Comparison of ENCODE assay signal across 21 cellular contexts in the genomic region with DNA sequence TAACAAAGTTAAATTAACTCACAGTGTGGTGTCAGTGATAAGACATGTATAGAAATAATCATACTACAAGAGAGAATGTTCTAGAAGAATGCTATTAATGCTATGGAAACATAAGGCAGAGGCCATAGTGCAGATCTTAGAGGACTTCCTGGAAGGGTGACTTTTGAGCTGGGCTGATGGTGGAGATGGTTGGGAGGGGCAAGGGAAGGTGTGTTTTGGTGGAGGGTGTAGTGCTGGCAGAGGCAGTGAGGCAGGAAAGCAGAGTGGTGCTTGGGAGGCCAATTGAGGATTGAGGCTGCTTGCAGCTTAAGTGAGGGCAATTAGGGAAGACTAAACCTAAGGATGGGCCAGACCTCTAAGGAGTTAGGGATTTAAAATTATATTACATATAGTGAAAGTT. TPM values are rescaled to one million over a fixed set of nuclear protein-coding genes. Genes with fewer than 3 reads are reported as not detected.
A peak's percentile ranks its signal among the peaks of the same experiment; 100 is the strongest.
DNase-seq lines count a peak whose midpoint lies in the region; ATAC-seq and TF ChIP-seq lines count a peak whose summit lies in the region.
"Had no signal": no experiment of that assay in that cellular context is flagged by ENCODE, and none has a peak within 500 bp of the region (broad histone marks: within the 10 kb centered on the region; RNA-seq: fewer than 3 reads in every experiment).

No MANE protein-coding gene starts in this region.

- H3K9ac ChIP-seq in SK-N-MC (ENCODE audit: insufficient read length) (no peak overlapping the region), endodermal cell (ENCODE audit: extremely low read depth, low read length, poor library complexity, severe bottlenecking) (no peak overlapping the region)
- H3K9ac ChIP-seq: BLaER1 had no signal

- peak overlapping the region; percentile 79 for H3K27ac Mint-ChIP-seq in activated naive CD8-positive, alpha-beta T cell treated with anti-CD3 and anti-CD28 coated beads, Interleukin-2, amount 10 ng/mL, durations not matched to agents 7 days and 5 days
- no peak overlapping the region for H3K27ac Mint-ChIP-seq in activated naive CD8-positive, alpha-beta T cell treated with anti-CD3 and anti-CD28 coated beads for 36 hours
- H3K27ac Mint-ChIP-seq in endodermal cell, result no peak overlapping the region
- H3K27ac Mint-ChIP-seq: activated T-helper 2 cell treated with anti-CD3 and anti-CD28 coated beads, Interferon-gamma antibody, Interleukin-2, Interleukin-4, amounts not matched to agents 10 μg/mL and 5 μg/mL and 100 μg/mL, durations not matched to agents 14 hours and 24 hours and 36 hours had no signal

- H3K4me3 Mint-ChIP-seq in activated naive CD8-positive, alpha-beta T cell treated with anti-CD3 and anti-CD28 coated beads, Interleukin-2, amount 10 ng/mL, durations not matched to agents 7 days and 5 days, result no peak overlapping the region
- no peak overlapping the region for H3K4me3 Mint-ChIP-seq in activated naive CD8-positive, alpha-beta T cell treated with anti-CD3 and anti-CD28 coated beads for 36 hours
- H3K4me3 Mint-ChIP-seq in endodermal cell, result no peak overlapping the region
- H3K4me3 Mint-ChIP-seq: activated naive CD8-positive, alpha-beta T cell had no signal

- no peaks in the 10 kb centered on the region for H3K27me3 ChIP-seq in endodermal cell (ENCODE audit: control insufficient read depth, insufficient read depth, low read length, poor library complexity, severe bottlenecking)
- H3K27me3 ChIP-seq: ascending aorta, BLaER1, cardiac muscle cell, colonic mucosa, SJCRH30 had no signal

- H3K4me1 ChIP-seq in endodermal cell (ENCODE audit: control insufficient read depth, insufficient read depth, low read length), result no peaks in the 10 kb centered on the region
- H3K4me1 ChIP-seq: ascending aorta, colonic mucosa, SJCRH30 had no signal

- no peaks in the 10 kb centered on the region for H3K36me3 ChIP-seq in SK-N-MC (ENCODE audit: insufficient read depth, low read length)
- H3K36me3 ChIP-seq in endodermal cell (ENCODE audit: control insufficient read depth, insufficient read depth, low read length), result no peaks in the 10 kb centered on the region
- H3K36me3 ChIP-seq: ascending aorta, BLaER1, cardiac muscle cell, colonic mucosa, SJCRH30 had no signal

- H3K4me3 ChIP-seq in SK-N-MC, result no peak overlapping the region
- H3K4me3 ChIP-seq in endodermal cell (ENCODE audit: low read length), result no peak overlapping the region
- H3K4me3 ChIP-seq: ascending aorta, BLaER1, cardiac muscle cell, colonic mucosa, SJCRH30 had no signal

- POLR2A ChIA-PET in activated naive CD8-positive, alpha-beta T cell treated with anti-CD3 and anti-CD28 coated beads, Interleukin-2, amount 10 ng/mL, durations not matched to agents 7 days and 5 days (lab: Charles Lee), result no interaction called here

- H3K36me3 Mint-ChIP-seq in activated naive CD8-positive, alpha-beta T cell treated with anti-CD3 and anti-CD28 coated beads, Interleukin-2, amount 10 ng/mL, durations not matched to agents 7 days and 5 days, result no peaks in the 10 kb centered on the region
- no peaks in the 10 kb centered on the region for H3K36me3 Mint-ChIP-seq in activated naive CD8-positive, alpha-beta T cell treated with anti-CD3 and anti-CD28 coated beads for 36 hours
- H3K36me3 Mint-ChIP-seq in endodermal cell (ENCODE audit: low read depth), result no peaks in the 10 kb centered on the region
- H3K36me3 Mint-ChIP-seq: activated naive CD8-positive, alpha-beta T cell had no signal

- ATAC-seq in activated naive CD8-positive, alpha-beta T cell treated with anti-CD3 and anti-CD28 coated beads, Interleukin-2, amount 10 ng/mL, durations not matched to agents 7 days and 5 days (ENCODE audit: low read depth), result no peak
- no peak for ATAC-seq in GM19463 (IDR thresholded peaks at IDR 0.05; ENCODE audit: unreplicated experiment)
- ATAC-seq in HG02884 (IDR thresholded peaks at IDR 0.05; ENCODE audit: unreplicated experiment), result no peak

- peaks cover 38% of the 10 kb centered on the region for H3K4me1 Mint-ChIP-seq in activated naive CD8-positive, alpha-beta T cell treated with anti-CD3 and anti-CD28 coated beads, Interleukin-2, amount 10 ng/mL, durations not matched to agents 7 days and 5 days
- peaks cover 41% of the 10 kb centered on the region for H3K4me1 Mint-ChIP-seq in activated naive CD8-positive, alpha-beta T cell treated with anti-CD3 and anti-CD28 coated beads for 36 hours
- H3K4me1 Mint-ChIP-seq in endodermal cell, result peaks cover 2% of the 10 kb centered on the region

- peak overlapping the region; percentile 45 for H3K27ac ChIP-seq in SK-N-MC
- no peak overlapping the region for H3K27ac ChIP-seq in endodermal cell (ENCODE audit: low read depth, low read length)
- H3K27ac ChIP-seq: ascending aorta, BLaER1, cardiac muscle cell, colonic mucosa, SJCRH30 had no signal

- H3K9me3 ChIP-seq in SK-N-MC (ENCODE audit: low read depth, low read length), result no peaks in the 10 kb centered on the region
- H3K9me3 ChIP-seq in endodermal cell (ENCODE audit: control insufficient read depth, low read length), result no peaks in the 10 kb centered on the region
- H3K9me3 ChIP-seq: ascending aorta, BLaER1, colonic mucosa, SJCRH30 had no signal

- H3K9me3 Mint-ChIP-seq in activated naive CD8-positive, alpha-beta T cell treated with anti-CD3 and anti-CD28 coated beads, Interleukin-2, amount 10 ng/mL, durations not matched to agents 7 days and 5 days, result no peaks in the 10 kb centered on the region
- H3K9me3 Mint-ChIP-seq in activated naive CD8-positive, alpha-beta T cell treated with anti-CD3 and anti-CD28 coated beads for 36 hours, result no peaks in the 10 kb centered on the region
- H3K9me3 Mint-ChIP-seq in endodermal cell, result no peaks in the 10 kb centered on the region
- H3K9me3 Mint-ChIP-seq: activated T-helper 2 cell treated with anti-CD3 and anti-CD28 coated beads, Interferon-gamma antibody, Interleukin-2, Interleukin-4, amounts not matched to agents 10 μg/mL and 5 μg/mL and 100 μg/mL, durations not matched to agents 14 hours and 24 hours and 36 hours had no signal

- H3K27me3 Mint-ChIP-seq in activated naive CD8-positive, alpha-beta T cell treated with anti-CD3 and anti-CD28 coated beads, Interleukin-2, amount 10 ng/mL, durations not matched to agents 7 days and 5 days, result no peaks in the 10 kb centered on the region
- no peaks in the 10 kb centered on the region for H3K27me3 Mint-ChIP-seq in activated naive CD8-positive, alpha-beta T cell treated with anti-CD3 and anti-CD28 coated beads for 36 hours
- H3K27me3 Mint-ChIP-seq in endodermal cell (ENCODE audit: insufficient read depth), result no peaks in the 10 kb centered on the region
- H3K27me3 Mint-ChIP-seq: activated naive CD8-positive, alpha-beta T cell had no signal

- DNase-seq in activated naive CD8-positive, alpha-beta T cell treated with anti-CD3 and anti-CD28 coated beads, Interleukin-2, amount 10 ng/mL, durations not matched to agents 7 days and 5 days, result no peak
- no peak for DNase-seq in activated naive CD8-positive, alpha-beta T cell treated with anti-CD3 and anti-CD28 coated beads for 36 hours
- DNase-seq in SK-N-MC (ENCODE audit: low read depth, low spot score) (no peak), endodermal cell (peak; percentile 30), NCI-H524 (lab: John Stamatoyannopoulos, UW) (no peak)
- DNase-seq in activated CD4-positive, CD25-positive, alpha-beta regulatory T cell (lab: John Stamatoyannopoulos, UW), result no peak
- DNase-seq: colonic mucosa; DMS79 treated with DMSO at 0.1 percent for 48 hours; hippocampal formation; NCI-H1417 treated with DMSO at 0.1 percent for 48 hours; stimulated activated CD8-positive, alpha-beta memory T cell treated with anti-CD3 and anti-CD28 coated beads, Interleukin-4, amount 100 ng/mL, for 48 hours had no signal

- TF ChIP-seq CTCF in endodermal cell (conservative IDR thresholded peaks at IDR 0.05), result no peak

RNA-seq across cellular contexts. Expression of gene FNDC1, which starts 58.5 kb away (rescaled TPM):
- not detected for total RNA-seq in activated naive CD8-positive, alpha-beta T cell treated with anti-CD3 and anti-CD28 coated beads, Interleukin-2, amount 10 ng/mL, durations not matched to agents 7 days and 5 days
- under 1 TPM in 1 of 2 experiments, not detected in 1; 0.04 TPM for total RNA-seq in activated naive CD8-positive, alpha-beta T cell treated with anti-CD3 and anti-CD28 coated beads for 36 hours
- total RNA-seq in endodermal cell, result under 1 TPM; 0.55 to 0.62 TPM
- polyA plus RNA-seq in endodermal cell (2013, experiment 1 of 2), result 0.14 TPM
- 0.17 TPM for polyA plus RNA-seq in endodermal cell (2013, experiment 2 of 2)
- total RNA-seq: activated T-helper 2 cell treated with anti-CD3 and anti-CD28 coated beads, Interferon-gamma antibody, Interleukin-2, Interleukin-4, amounts not matched to agents 10 μg/mL and 5 μg/mL and 100 μg/mL, durations not matched to agents 14 hours and 24 hours and 36 hours; RPMI7951; SJCRH30; T-helper 1 cell treated with Interleukin-12 subunit alpha and Interleukin-12 subunit beta and Interleukin-4 antibody, amounts not matched to agents 30 ng/mL and 1 ng/mL, for 36 hours had no signal
- polyA plus RNA-seq: cardiac muscle cell had no signal
